ENCODE assay signal across 23 cellular contexts in genomic region chr1:71796044-71796443, GRCh38.
DNase-seq lines count a peak whose midpoint lies in the region; ATAC-seq, FAIRE-seq and TF ChIP-seq lines count a peak whose summit lies in the region.
"Had no signal": no experiment of that assay in that cellular context is flagged by ENCODE, and none has a peak within 500 bp of the region (broad histone marks: within the 10 kb centered on the region; RNA-seq: fewer than 3 reads in every experiment).

No MANE protein-coding gene starts in this region.

- peak; percentile 55; the same call in 1 of the 2 replicates for ATAC-seq in PC-3
- ATAC-seq in pancreas, result peak in 3 of 4 donors; percentile 35 to 76 (median 53)
- ATAC-seq: Panc1; psoas muscle; stimulated activated effector memory CD8-positive, alpha-beta T cell treated with anti-CD3 and anti-CD28 coated beads, Interleukin-12 subunit alpha, Interleukin-12 subunit beta, amount 100 ng/mL, for 72 hours had no signal

- no peak; the same call in 1 of the 2 replicates for TF ChIP-seq CTCF in PC-3 (conservative IDR thresholded peaks at IDR 0.05; ENCODE audit: low read depth, low read length)
- TF ChIP-seq CTCF in pancreas (IDR thresholded peaks at IDR 0.05), result no peak

- H3K4me2 ChIP-seq in PC-3 (ENCODE audit: low read length), result no peak overlapping the region

- no peaks in the 10 kb centered on the region for H4K20me1 ChIP-seq in PC-3 (ENCODE audit: low read length)

- 64 to 72% methylated on average over 1 of the region's 1 CpG for WGBS in pancreas, 2 donors

- H3K27me3 ChIP-seq in PC-3 (ENCODE audit: low read length), result no peaks in the 10 kb centered on the region
- no peaks in the 10 kb centered on the region for H3K27me3 ChIP-seq in pancreas
- H3K27me3 ChIP-seq: thyroid gland had no signal

- no peak overlapping the region for H3K27ac ChIP-seq in PC-3 (ENCODE audit: low read length)
- no peak overlapping the region for H3K27ac ChIP-seq in pancreas
- H3K27ac ChIP-seq: psoas muscle, SK-N-MC, thyroid gland had no signal

- H3K9ac ChIP-seq in PC-3 (ENCODE audit: low read length), result no peak overlapping the region

- H3K4me1 ChIP-seq in PC-3 (ENCODE audit: insufficient read depth, low read length) (no peaks in the 10 kb centered on the region), pancreas (no peaks in the 10 kb centered on the region)
- H3K4me1 ChIP-seq: psoas muscle had no signal

- H3K79me2 ChIP-seq in PC-3 (ENCODE audit: low read length), result no peaks in the 10 kb centered on the region

- H3K4me3 ChIP-seq in PC-3 (ENCODE audit: low read length), result no peak overlapping the region
- no peak overlapping the region for H3K4me3 ChIP-seq in pancreas
- H3K4me3 ChIP-seq: psoas muscle, SK-N-MC, thyroid gland had no signal

- CTCF ChIA-PET in PC-3 (lab: Charles Lee), result no interaction called here

- H3K36me3 ChIP-seq in PC-3 (ENCODE audit: low read depth, low read length) (no peaks in the 10 kb centered on the region), pancreas (no peaks in the 10 kb centered on the region)
- H3K36me3 ChIP-seq: thyroid gland had no signal

- no peaks in the 10 kb centered on the region for H3K9me2 ChIP-seq in PC-3 (replicated peaks; ENCODE audit: low read length)

- DNase-seq in DMS 273 (lab: John Stamatoyannopoulos, UW; ENCODE audit: unreplicated experiment) (peak; percentile 9), DMS 273 treated with DMSO at 0.1 percent for 48 hours (lab: John Stamatoyannopoulos, UW) (no peak), NCI-H2029 treated with DMSO at 0.1 percent for 48 hours (lab: John Stamatoyannopoulos, UW) (peak; percentile 87), PC-3 (peak; percentile 22), pancreas (no peak), CD1c-positive myeloid dendritic cell (ENCODE audit: extremely low spot score) (no peak), EL (no peak), occipital lobe (lab: John Stamatoyannopoulos, UW) (no peak)
- DNase-seq: 8988T; activated CD4-positive, alpha-beta T cell treated with anti-CD3 and anti-CD28 coated beads for 1 hour; activated effector memory CD4-positive, alpha-beta T cell treated with anti-CD3 and anti-CD28 coated beads, Interleukin-2, amount 50 U/mL, for 16 hours; amniotic stem cell; C1 segment of cervical spinal cord; central memory CD4-positive, alpha-beta T cell; mesenchymal stem cell; NCI-H226; psoas muscle; T-helper 9 cell; thyroid gland had no signal

- H3K9me3 ChIP-seq in PC-3 (ENCODE audit: low read length) (no peaks in the 10 kb centered on the region), pancreas (no peaks in the 10 kb centered on the region)
- H3K9me3 ChIP-seq: psoas muscle, thyroid gland had no signal

- intact Hi-C loops in PC-3 (cut with micrococcal nuclease), result no loop called here
- intact Hi-C loops in pancreas (cut with DNase I), result no loop called here

- H2AFZ ChIP-seq in PC-3 (ENCODE audit: low read length), result no peak overlapping the region

- no TSS peak for BruUV-seq in PC-3 (replicated peaks; lab: Mats Ljungman, UMichigan)

- no peaks in the 10 kb centered on the region for H3F3A ChIP-seq in PC-3 (ENCODE audit: low read length, unreplicated experiment)

- no peak for FAIRE-seq in pancreas (lab: Jason Lieb, UNC)
- FAIRE-seq: islet of Langerhans had no signal

- POLR2A ChIA-PET in PC-3 (lab: Charles Lee; ENCODE audit: unreplicated experiment), result no interaction called here

Comparison
In these comparisons a context has a peak if more than half of its experiments do, and no peak if none do; other contexts are left out.
1. DNase-seq: peak in DMS 273 (single experiment), NCI-H2029 treated with DMSO at 0.1 percent for 48 hours (single experiment) and PC-3 (single experiment); none in DMS 273 treated with DMSO at 0.1 percent for 48 hours (single experiment), pancreas (0 of 6), CD1c-positive myeloid dendritic cell (single experiment), EL (single experiment) and occipital lobe (single experiment).